Comparison of ENCODE assay signal across 1 cellular context in genomic region chr3:33058780-33059179, GRCh38.
A peak's percentile ranks its signal among the peaks of the same experiment; 100 is the strongest.
TF ChIP-seq lines count a peak whose summit lies in the region.

No MANE protein-coding gene starts in this region.

TF ChIP-seq in HEK293, 187 proteins besides CTCF, POLR2A, EP300 and RAD21:
- TF ChIP-seq YY2 (tag by site-specific recombination; IDR thresholded peaks at IDR 0.05) (no peak), ZNF510 (tag by site-specific recombination; IDR thresholded peaks at IDR 0.05; ENCODE audit: insufficient replicate concordance) (no peak), ZNF133 (tag by site-specific recombination; IDR thresholded peaks at IDR 0.05) (0 out of 2 replicates have a peak, but pooled peaks have one; percentile 2)
